ENCODE assay signal across 23 cellular contexts in the genomic region with DNA sequence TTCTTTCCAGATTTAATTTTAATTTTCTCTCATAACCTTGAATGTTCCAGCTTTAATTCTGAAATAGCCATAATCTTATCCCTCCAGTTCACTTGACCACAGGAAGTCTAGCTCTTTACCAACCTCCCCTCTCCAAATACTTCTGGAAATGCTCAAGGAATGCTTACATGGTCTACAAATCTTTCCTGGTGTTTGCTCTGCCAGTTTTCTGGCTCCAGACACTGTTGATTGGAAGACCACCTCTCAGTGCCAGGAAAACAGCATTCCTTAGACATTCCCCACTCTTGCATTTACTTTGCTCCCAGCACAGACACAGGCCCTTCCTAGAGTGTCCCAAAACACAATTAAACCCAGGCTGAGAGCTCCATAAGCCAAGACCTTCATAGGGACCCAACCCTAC.
DNase-seq lines count a peak whose midpoint lies in the region; ATAC-seq and TF ChIP-seq lines count a peak whose summit lies in the region.
"Had no signal": no experiment of that assay in that cellular context is flagged by ENCODE, and none has a peak within 500 bp of the region (broad histone marks: within the 10 kb centered on the region; RNA-seq: fewer than 3 reads in every experiment).

No MANE protein-coding gene starts in this region.

- no peak overlapping the region for H3K9ac ChIP-seq in mammary epithelial cell (ENCODE audit: insufficient read depth, low read length)
- H3K9ac ChIP-seq: KMS-11, SK-N-SH had no signal

- ATAC-seq in GM18502 (IDR thresholded peaks at IDR 0.05; ENCODE audit: poor library complexity, unreplicated experiment): no peak

- POLR2A ChIA-PET in MCF 10A (lab: Yijun Ruan, JAX): no interaction called here

- H3K27me3 ChIP-seq in mammary epithelial cell (ENCODE audit: insufficient read depth, low read length): no peaks in the 10 kb centered on the region
- H3K27me3 ChIP-seq: BE2C had no signal

- in situ Hi-C loops in mammary epithelial cell (cut with MboI; ENCODE audit: low sequenced_read_pairs in 2 of 2): no loop called here

- DNase-seq in MCF 10A (ENCODE audit: unreplicated experiment): no peak
- no peak for DNase-seq in mammary epithelial cell
- DNase-seq in astrocyte of the hippocampus (ENCODE audit: low read depth, low spot score): peak; percentile 50
- DNase-seq in NCI-H69 (lab: John Stamatoyannopoulos, UW): no peak
- DNase-seq in NCI-H146 treated with DMSO at 0.1 percent for 48 hours (lab: John Stamatoyannopoulos, UW; ENCODE audit: unreplicated experiment): no peak
- DNase-seq: BE2C; CD8-positive, alpha-beta memory T cell; DMS 273 treated with DMSO at 0.1 percent for 48 hours; DMS79; H7; NCI-H1092; NCI-H1436; NCI-H187 treated with DMSO at 0.1 percent for 48 hours; NCI-H2171 treated with DMSO at 0.1 percent for 48 hours; NCI-H524; NCI-H774; SK-N-SH had no signal

- no peaks in the 10 kb centered on the region for H3K27me3 Mint-ChIP-seq in MCF 10A (ENCODE audit: insufficient read depth, unreplicated experiment)
- H3K27me3 Mint-ChIP-seq in nephron (ENCODE audit: low read depth): peaks cover 5% of the 10 kb centered on the region
- H3K27me3 Mint-ChIP-seq: CD8-positive, alpha-beta memory T cell; IgD-negative memory B cell had no signal

- TF ChIP-seq CTCF in MCF 10A (IDR thresholded peaks at IDR 0.05; ENCODE audit: unreplicated experiment) (no peak), mammary epithelial cell (conservative IDR thresholded peaks at IDR 0.05 in 1 of 2, IDR thresholded peaks at IDR 0.05 in 1 of 2; ENCODE audit: extremely low read depth in 1 of 2, insufficient read depth in 1 of 2, low read depth in 1 of 2, low read length in 2 of 2) (no peak), nephron (IDR thresholded peaks at IDR 0.05; ENCODE audit: unreplicated experiment in 3 of 3) (no peak)

- H3K36me3 Mint-ChIP-seq in MCF 10A (ENCODE audit: insufficient read depth, unreplicated experiment): no peaks in the 10 kb centered on the region
- H3K36me3 Mint-ChIP-seq in nephron (ENCODE audit: low read depth): peaks cover 5% of the 10 kb centered on the region
- H3K36me3 Mint-ChIP-seq: CD14-positive monocyte had no signal

- H3K4me3 ChIP-seq in mammary epithelial cell (replicated peaks in 1 of 3; ENCODE audit: insufficient read depth in 1 of 3, low read depth in 2 of 3, low read length in 3 of 3): no peak overlapping the region

- H3K9me3 ChIP-seq in mammary epithelial cell (replicated peaks; ENCODE audit: insufficient read depth, low read length): peaks cover 3% of the 10 kb centered on the region
- H3K9me3 ChIP-seq: BE2C, SK-N-SH had no signal

- H3K4me1 ChIP-seq in mammary epithelial cell (ENCODE audit: insufficient read depth, low read length): peaks cover 3% of the 10 kb centered on the region
- H3K4me1 ChIP-seq: BE2C had no signal

- CTCF ChIA-PET in MCF 10A (lab: Yijun Ruan, JAX): interaction anchor here (0.5 to 0.6 kb wide), 3 partner anchors 80 to 283 kb away, joined by 3 to 4 read pairs (median 3); no protein-coding TSS in a partner anchor
- CTCF ChIA-PET in mammary epithelial cell (lab: Charles Lee; ENCODE audit: low non-redundant PET): no interaction called here

- H3K4me3 Mint-ChIP-seq in MCF 10A (ENCODE audit: unreplicated experiment): no peak overlapping the region
- H3K4me3 Mint-ChIP-seq in nephron: no peak overlapping the region
- H3K4me3 Mint-ChIP-seq: CD14-positive monocyte; CD8-positive, alpha-beta memory T cell; IgD-negative memory B cell had no signal

- peaks cover 26% of the 10 kb centered on the region for H3K4me1 Mint-ChIP-seq in MCF 10A (ENCODE audit: insufficient read depth, unreplicated experiment)
- H3K4me1 Mint-ChIP-seq in nephron: peaks cover 36% of the 10 kb centered on the region
- H3K4me1 Mint-ChIP-seq: IgD-negative memory B cell had no signal

- no peaks in the 10 kb centered on the region for H3K36me3 ChIP-seq in mammary epithelial cell (ENCODE audit: insufficient read depth, low read length)
- H3K36me3 ChIP-seq: BE2C had no signal

- dilution Hi-C loops in mammary epithelial cell (cut with HindIII; ENCODE audit: low sequenced_read_pairs): loop anchor here (5.0 kb wide), 2 partner anchors 34 to 76 kb away; no protein-coding TSS in a partner anchor

- H4K20me1 ChIP-seq in mammary epithelial cell (ENCODE audit: insufficient read depth, low read length): no peaks in the 10 kb centered on the region

- H3K27ac Mint-ChIP-seq in MCF 10A (ENCODE audit: low read depth, unreplicated experiment) (peak overlapping the region; percentile 74), nephron (peak overlapping the region in 2 of 3 experiments; percentile 6 to 73)
- H3K27ac Mint-ChIP-seq: CD14-positive monocyte; CD8-positive, alpha-beta memory T cell; IgD-negative memory B cell had no signal

- BruUV-seq in MCF 10A (replicated peaks; lab: Mats Ljungman, UMichigan) (no TSS peak), mammary epithelial cell (replicated peaks; lab: Mats Ljungman, UMichigan) (no TSS peak)

- H3K9me3 Mint-ChIP-seq in MCF 10A (ENCODE audit: unreplicated experiment) (peaks cover 1% of the 10 kb centered on the region), nephron (peaks cover 4% of the 10 kb centered on the region)
- H3K9me3 Mint-ChIP-seq: CD8-positive, alpha-beta memory T cell had no signal

- intact Hi-C loops in MCF 10A (cut with micrococcal nuclease) (no loop called here), mammary epithelial cell (cut with micrococcal nuclease) (no loop called here)

- H3K79me2 ChIP-seq in mammary epithelial cell (ENCODE audit: insufficient read depth, low read length): no peaks in the 10 kb centered on the region

- no peak overlapping the region for H3K27ac ChIP-seq in mammary epithelial cell (ENCODE audit: insufficient read depth, low read depth, low read length)
- H3K27ac ChIP-seq: 22Rv1, KMS-11 had no signal

- H2AFZ ChIP-seq in mammary epithelial cell (ENCODE audit: low read depth, low read length): no peak overlapping the region

- H3K4me2 ChIP-seq in mammary epithelial cell (ENCODE audit: insufficient read depth, low read depth, low read length): no peak overlapping the region
- H3K4me2 ChIP-seq: KMS-11, SK-N-SH had no signal
